Comparison of ENCODE assay signal across 3 cellular contexts in genomic region chr5:140579188-140579747, GRCh38. TPM values are rescaled to one million over a fixed set of nuclear protein-coding genes. Genes with fewer than 3 reads are reported as not detected.
"Had no signal": no experiment of that assay in that cellular context is flagged by ENCODE, and none has a peak within 500 bp of the region (broad histone marks: within the 10 kb centered on the region; RNA-seq: fewer than 3 reads in every experiment).

No MANE protein-coding gene starts in this region.

RNA-seq across cellular contexts. Expression of gene EIF4EBP3, which starts 31.8 kb away (rescaled TPM):
- total RNA-seq: cerebellum, frontal cortex had no signal

RNA-seq across cellular contexts. Expression of gene CD14, which starts 53.7 kb away (rescaled TPM):
- total RNA-seq: foreskin keratinocyte had no signal
